Comparison of ENCODE assay signal across 28 cellular contexts in genomic region chr7:155560982-155561686, GRCh38. TPM values are rescaled to one million over a fixed set of nuclear protein-coding genes. Genes with fewer than 3 reads are reported as not detected.
DNase-seq lines count a peak whose midpoint lies in the region; ATAC-seq and TF ChIP-seq lines count a peak whose summit lies in the region.
"Had no signal": no experiment of that assay in that cellular context is flagged by ENCODE, and none has a peak within 500 bp of the region (broad histone marks: within the 10 kb centered on the region; RNA-seq: fewer than 3 reads in every experiment).

No MANE protein-coding gene starts in this region.

- CTCF ChIA-PET in Caco-2 (lab: Charles Lee): no interaction called here

- H3K27ac ChIP-seq in upper lobe of left lung: no peak overlapping the region
- H3K27ac ChIP-seq: PC-9 had no signal

- no peak for TF ChIP-seq POLR2A in upper lobe of left lung (IDR thresholded peaks at IDR 0.05)

- intact Hi-C loops in Right ventricle myocardium superior (cut with DNase I): no loop called here
- intact Hi-C loops in cardiac septum (cut with DNase I): no loop called here
- intact Hi-C loops in posterior vena cava (cut with DNase I): no loop called here
- intact Hi-C loops in Caco-2 (cut with micrococcal nuclease; ENCODE audit: unreplicated experiment): no loop called here

- 79 to 81% methylated on average over 17 to 18 of the region's 18 CpGs for WGBS in upper lobe of left lung, 2 donors

- H3K4me3 ChIP-seq in epithelial cell of esophagus (ENCODE audit: low read length): no peak overlapping the region
- no peak overlapping the region for H3K4me3 ChIP-seq in Caco-2 (ENCODE audit: low read depth, low read length)
- H3K4me3 ChIP-seq in upper lobe of left lung: no peak overlapping the region
- H3K4me3 ChIP-seq: GM12878, PC-9 had no signal

- no peaks in the 10 kb centered on the region for H3K36me3 ChIP-seq in Caco-2 (ENCODE audit: control insufficient read depth, insufficient read depth, low read length)
- no peaks in the 10 kb centered on the region for H3K36me3 ChIP-seq in upper lobe of left lung

- POLR2A ChIA-PET in Caco-2 (lab: Charles Lee): no interaction called here

- no peak for TF ChIP-seq EP300 in upper lobe of left lung (IDR thresholded peaks at IDR 0.05)

- TF ChIP-seq CTCF in epithelial cell of esophagus (IDR thresholded peaks at IDR 0.05; ENCODE audit: insufficient read depth, low read depth, low read length, missing control alignments): no peak
- no peak for TF ChIP-seq CTCF in Caco-2 (IDR thresholded peaks at IDR 0.05; ENCODE audit: insufficient read depth in 1 of 2, low read depth in 1 of 2, low read length in 1 of 2, severe bottlenecking in 1 of 2, unreplicated experiment in 1 of 2)
- no peak for TF ChIP-seq CTCF in upper lobe of left lung (IDR thresholded peaks at IDR 0.05)

- no peaks in the 10 kb centered on the region for H3K36me3 Mint-ChIP-seq in Caco-2 (ENCODE audit: insufficient read depth, unreplicated experiment)
- H3K36me3 Mint-ChIP-seq: CD4-positive, alpha-beta memory T cell; IgD-negative memory B cell had no signal

- H3K27me3 Mint-ChIP-seq in Caco-2 (ENCODE audit: insufficient read depth, unreplicated experiment): no peaks in the 10 kb centered on the region

- H3K4me1 Mint-ChIP-seq in Caco-2 (ENCODE audit: low read depth, unreplicated experiment): no peaks in the 10 kb centered on the region
- H3K4me1 Mint-ChIP-seq: CD4-positive, alpha-beta memory T cell; H9; IgD-negative memory B cell had no signal

- H3K27ac Mint-ChIP-seq in Caco-2 (ENCODE audit: unreplicated experiment): no peak overlapping the region
- H3K27ac Mint-ChIP-seq: H9, IgD-negative memory B cell had no signal

- H3K27me3 ChIP-seq in Caco-2 (replicated peaks; ENCODE audit: control insufficient read depth, insufficient read depth, low read length): no peaks in the 10 kb centered on the region
- H3K27me3 ChIP-seq in upper lobe of left lung: no peaks in the 10 kb centered on the region

- no peaks in the 10 kb centered on the region for H3K4me1 ChIP-seq in Caco-2
- no peaks in the 10 kb centered on the region for H3K4me1 ChIP-seq in upper lobe of left lung

- H3K4me3 Mint-ChIP-seq in Caco-2 (ENCODE audit: unreplicated experiment): no peak overlapping the region
- H3K4me3 Mint-ChIP-seq: H9, IgD-negative memory B cell had no signal

- H3K9me3 ChIP-seq in Caco-2 (no peaks in the 10 kb centered on the region), upper lobe of left lung (no peaks in the 10 kb centered on the region)

- no peak for ATAC-seq in Right ventricle myocardium superior (ENCODE audit: poor library complexity)
- ATAC-seq in upper lobe of left lung (ENCODE audit: low FRiP score in 2 of 2): no peak
- ATAC-seq: GM12878 had no signal

- no TSS peak for BruUV-seq in Caco-2 (replicated peaks; lab: Mats Ljungman, UMichigan)

- H3K9me3 Mint-ChIP-seq in Caco-2 (ENCODE audit: unreplicated experiment): no peaks in the 10 kb centered on the region
- H3K9me3 Mint-ChIP-seq: CD4-positive, alpha-beta memory T cell; H9 had no signal

- DNase-seq in Right ventricle myocardium superior (peak; percentile 8), cardiac septum (ENCODE audit: low spot score) (no peak), M059J (ENCODE audit: low read depth) (peak; percentile 17), epithelial cell of esophagus (ENCODE audit: low read depth) (peak; percentile 21), posterior vena cava (ENCODE audit: low spot score) (peak; percentile 50), Caco-2 (no peak), upper lobe of left lung (no peak), NCI-H2171 treated with DMSO at 0.1 percent for 48 hours (lab: John Stamatoyannopoulos, UW) (no peak)
- DNase-seq: C1 segment of cervical spinal cord; CD4-positive, alpha-beta memory T cell; COR-L47; EL; GDM1; H9; NCI-H1092; NCI-H1436; NCI-H1930; NCI-H2107; NCI-H2227 treated with DMSO at 0.1 percent for 48 hours; NCI-H526 treated with DMSO at 0.1 percent for 48 hours; PC-9; SHP77; T-helper 1 cell had no signal

RNA-seq across cellular contexts. Expression of gene CNPY1, which starts 14.8 kb away (rescaled TPM):
- total RNA-seq in Right ventricle myocardium superior: not detected
- total RNA-seq in cardiac septum: not detected
- total RNA-seq in M059J (2014; rRNA removed; shearing (Covaris generic)): not detected in 2 replicates
- total RNA-seq in posterior vena cava: not detected
- total RNA-seq in Caco-2 (2022): not detected in 2 replicates
- not detected for total RNA-seq in upper lobe of left lung
- total RNA-seq: CD4-positive, alpha-beta memory T cell; GM12878; H9; NCI-H460; PC-9; RPMI7951; SK-MEL-5 had no signal

Comparison
In these comparisons a context has a peak if more than half of its experiments do, and no peak if none do; other contexts are left out.
1. DNase-seq: peak in Right ventricle myocardium superior (single experiment), M059J (single experiment), epithelial cell of esophagus (single experiment) and posterior vena cava (single experiment); none in cardiac septum (single experiment), Caco-2 (0 of 2), upper lobe of left lung (0 of 2) and NCI-H2171 treated with DMSO at 0.1 percent for 48 hours (single experiment).